Comparison of ENCODE assay signal across 26 cellular contexts in the genomic region with DNA sequence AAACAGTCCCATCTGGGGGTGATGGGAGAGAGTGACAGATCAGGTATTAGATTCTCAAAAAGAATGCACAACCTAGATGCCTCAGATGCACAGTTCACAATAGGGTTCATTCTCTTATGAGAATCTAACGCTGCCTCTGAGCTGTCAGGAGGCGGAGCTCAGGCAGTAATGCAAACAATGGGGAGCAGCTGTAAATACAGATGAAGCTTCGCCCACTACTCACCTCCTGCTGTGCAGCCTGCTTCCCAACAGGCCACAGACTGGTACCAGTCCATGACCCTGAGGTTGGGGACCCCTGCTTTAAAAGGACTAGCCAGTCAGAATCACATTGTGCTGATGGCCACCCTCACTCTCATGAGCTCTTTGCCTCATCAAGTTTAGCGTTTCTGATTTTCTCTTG.
DNase-seq lines count a peak whose midpoint lies in the region; ATAC-seq, FAIRE-seq and TF ChIP-seq lines count a peak whose summit lies in the region.
"Had no signal": no experiment of that assay in that cellular context is flagged by ENCODE, and none has a peak within 500 bp of the region (broad histone marks: within the 10 kb centered on the region; RNA-seq: fewer than 3 reads in every experiment).

No MANE protein-coding gene starts in this region.

- DNase-seq in DMS153 (lab: John Stamatoyannopoulos, UW) = peak; percentile 7
- DNase-seq in DMS153 treated with DMSO at 0.1 percent for 48 hours (lab: John Stamatoyannopoulos, UW; ENCODE audit: unreplicated experiment) = no peak
- DNase-seq in NCI-H345 treated with DMSO at 0.1 percent for 48 hours (lab: John Stamatoyannopoulos, UW; ENCODE audit: unreplicated experiment) = peak; percentile 38
- DNase-seq in astrocyte (ENCODE audit: low read depth) = no peak
- peak; percentile 61 for DNase-seq in neural progenitor cell (ENCODE audit: low spot score)
- no peak for DNase-seq in SK-N-DZ (ENCODE audit: low spot score)
- no peak for DNase-seq in SW 1271 (lab: John Stamatoyannopoulos, UW)
- DNase-seq: activated CD4-positive, alpha-beta T cell treated with anti-CD3 and anti-CD28 coated beads for 36 hours; Calu3; dermis blood vessel endothelial cell; GDM1; kidney glomerular epithelial cell; NCI-H187 treated with DMSO at 0.1 percent for 48 hours; NCI-H82; Peyer's patch; small intestine; stimulated activated CD4-positive, alpha-beta T cell treated with anti-CD3 and anti-CD28 coated beads, Interleukin-4, amount 100 ng/mL, for 1 hour; stomach had no signal

- peak overlapping the region; percentile 14 for H3K4me2 ChIP-seq in astrocyte (ENCODE audit: low read length)
- H3K4me2 ChIP-seq in neural progenitor cell = no peak overlapping the region

- peaks cover 5% of the 10 kb centered on the region for H3K4me1 Mint-ChIP-seq in astrocyte (ENCODE audit: low read depth, unreplicated experiment)
- peaks cover 16% of the 10 kb centered on the region for H3K4me1 Mint-ChIP-seq in neural progenitor cell
- H3K4me1 Mint-ChIP-seq: activated CD4-positive, alpha-beta T cell treated with anti-CD3 and anti-CD28 coated beads for 36 hours had no signal

- H3K4me3 Mint-ChIP-seq in astrocyte (ENCODE audit: unreplicated experiment) (no peak overlapping the region), neural progenitor cell (no peak overlapping the region)
- H3K4me3 Mint-ChIP-seq: activated CD4-positive, alpha-beta T cell treated with anti-CD3 and anti-CD28 coated beads for 36 hours; B cell; natural killer cell treated with Interleukin-12 subunit alpha and Interleukin-12 subunit beta and Interleukin-15 and Interleukin-18, amount 100 ng/mL, for 72 hours had no signal

- no peak overlapping the region for H3K27ac ChIP-seq in astrocyte (ENCODE audit: low read depth, low read length)
- H3K27ac ChIP-seq in neural progenitor cell = no peak overlapping the region
- H3K27ac ChIP-seq: 22Rv1, cardiac muscle cell, epithelial cell of prostate, Peyer's patch, prostate gland, stomach had no signal

- no peaks in the 10 kb centered on the region for H3K9me3 Mint-ChIP-seq in astrocyte (ENCODE audit: unreplicated experiment)
- no peaks in the 10 kb centered on the region for H3K9me3 Mint-ChIP-seq in neural progenitor cell
- H3K9me3 Mint-ChIP-seq: natural killer cell treated with Interleukin-12 subunit alpha and Interleukin-12 subunit beta and Interleukin-15 and Interleukin-18, amount 100 ng/mL, for 72 hours had no signal

- H3K36me3 ChIP-seq in astrocyte (ENCODE audit: insufficient read depth, low read length) = no peaks in the 10 kb centered on the region
- no peaks in the 10 kb centered on the region for H3K36me3 ChIP-seq in neural progenitor cell
- H3K36me3 ChIP-seq: cardiac muscle cell, HAP-1, Peyer's patch, prostate gland, stomach had no signal

- H3K4me1 ChIP-seq in astrocyte (ENCODE audit: insufficient read depth, low read length) = no peaks in the 10 kb centered on the region
- peaks cover 7% of the 10 kb centered on the region for H3K4me1 ChIP-seq in neural progenitor cell
- H3K4me1 ChIP-seq: HAP-1, Peyer's patch, prostate gland, stomach had no signal

- H3K36me3 Mint-ChIP-seq in astrocyte (ENCODE audit: low read depth, unreplicated experiment) (no peaks in the 10 kb centered on the region), neural progenitor cell (no peaks in the 10 kb centered on the region)
- H3K36me3 Mint-ChIP-seq: natural killer cell treated with Interleukin-12 subunit alpha and Interleukin-12 subunit beta and Interleukin-15 and Interleukin-18, amount 100 ng/mL, for 72 hours had no signal

- no peaks in the 10 kb centered on the region for H3K79me2 ChIP-seq in astrocyte (ENCODE audit: insufficient read depth, low read length)
- H3K79me2 ChIP-seq in neural progenitor cell (ENCODE audit: low read depth) = no peaks in the 10 kb centered on the region

- H3F3A ChIP-seq in neural progenitor cell (ENCODE audit: low read depth) = no peaks in the 10 kb centered on the region

- no peak overlapping the region for H3K4me3 ChIP-seq in astrocyte (ENCODE audit: insufficient read depth, low read depth, low read length)
- H3K4me3 ChIP-seq in neural progenitor cell = no peak overlapping the region
- H3K4me3 ChIP-seq: cardiac muscle cell, HAP-1, Peyer's patch, prostate gland, stomach had no signal

- H3K27ac Mint-ChIP-seq in astrocyte (ENCODE audit: unreplicated experiment) (no peak overlapping the region), neural progenitor cell (no peak overlapping the region)
- H3K27ac Mint-ChIP-seq: activated CD4-positive, alpha-beta T cell treated with anti-CD3 and anti-CD28 coated beads for 36 hours; B cell; natural killer cell treated with Interleukin-12 subunit alpha and Interleukin-12 subunit beta and Interleukin-15 and Interleukin-18, amount 100 ng/mL, for 72 hours had no signal

- H3K9ac ChIP-seq in astrocyte (ENCODE audit: low read length) (no peak overlapping the region), neural progenitor cell (no peak overlapping the region)

- H4K20me1 ChIP-seq in astrocyte (ENCODE audit: insufficient read depth, low read length) = no peaks in the 10 kb centered on the region
- no peaks in the 10 kb centered on the region for H4K20me1 ChIP-seq in neural progenitor cell (ENCODE audit: low read depth)

- TF ChIP-seq CTCF in astrocyte (IDR thresholded peaks at IDR 0.05; ENCODE audit: insufficient read depth, low read depth, low read length) (no peak), neural progenitor cell (IDR thresholded peaks at IDR 0.05) (no peak)

- no peak for ATAC-seq in HG03439 (IDR thresholded peaks at IDR 0.05; ENCODE audit: unreplicated experiment)
- ATAC-seq: activated CD4-positive, alpha-beta T cell treated with anti-CD3 and anti-CD28 coated beads for 36 hours; natural killer cell treated with Interleukin-12 subunit alpha and Interleukin-12 subunit beta and Interleukin-15 and Interleukin-18, amount 100 ng/mL, for 72 hours had no signal

- H3K9me3 ChIP-seq in astrocyte (ENCODE audit: insufficient read depth, low read depth, low read length) = no peaks in the 10 kb centered on the region
- H3K9me3 ChIP-seq in neural progenitor cell (ENCODE audit: low read depth) = no peaks in the 10 kb centered on the region
- H3K9me3 ChIP-seq: HAP-1, Peyer's patch, prostate gland, stomach had no signal

- no peaks in the 10 kb centered on the region for H3K27me3 ChIP-seq in astrocyte (ENCODE audit: insufficient read depth, low read length)
- no peaks in the 10 kb centered on the region for H3K27me3 ChIP-seq in neural progenitor cell
- H3K27me3 ChIP-seq: cardiac muscle cell, Peyer's patch, stomach had no signal

- H2AFZ ChIP-seq in astrocyte (ENCODE audit: low read depth, low read length) (peak overlapping the region; percentile 76), neural progenitor cell (replicated peaks) (no peak overlapping the region)

- no peak for FAIRE-seq in astrocyte (lab: Jason Lieb, UNC)
- FAIRE-seq: small intestine had no signal

- H3K27me3 Mint-ChIP-seq in astrocyte (ENCODE audit: low read depth, unreplicated experiment) = no peaks in the 10 kb centered on the region
- H3K27me3 Mint-ChIP-seq in neural progenitor cell (ENCODE audit: insufficient read depth, low read depth) = no peaks in the 10 kb centered on the region
- H3K27me3 Mint-ChIP-seq: activated CD4-positive, alpha-beta T cell treated with anti-CD3 and anti-CD28 coated beads for 36 hours; B cell had no signal

Comparison
In these comparisons a context has a peak if more than half of its experiments do, and no peak if none do; other contexts are left out.
1. DNase-seq: peak in DMS153 (single experiment), NCI-H345 treated with DMSO at 0.1 percent for 48 hours (single experiment) and neural progenitor cell (single experiment); none in DMS153 treated with DMSO at 0.1 percent for 48 hours (single experiment), astrocyte (single experiment), SK-N-DZ (single experiment) and SW 1271 (0 of 2).